ENCODE assay signal across 8 cellular contexts in genomic region chr6:41318648-41319565, GRCh38. TPM values are rescaled to one million over a fixed set of nuclear protein-coding genes. Genes with fewer than 3 reads are reported as not detected.
DNase-seq lines count a peak whose midpoint lies in the region; ATAC-seq lines count a peak whose summit lies in the region.

No MANE protein-coding gene starts in this region.

- H3K36me3 ChIP-seq in CD4-positive, alpha-beta memory T cell (ENCODE audit: insufficient read depth, low read length), result no peaks in the 10 kb centered on the region
- H3K36me3 ChIP-seq in mesenchymal stem cell (ENCODE audit: control insufficient read depth in 1 of 2, insufficient read depth in 2 of 2, low read depth in 1 of 2, low read length in 2 of 2), result no peaks in the 10 kb centered on the region

- H2AFZ ChIP-seq in mesenchymal stem cell (ENCODE audit: low read depth, low read length), result no peak overlapping the region

- H2BK120ac ChIP-seq in mesenchymal stem cell (ENCODE audit: low read depth, low read length), result peak overlapping the region; percentile 52

- H3K4ac ChIP-seq in mesenchymal stem cell (ENCODE audit: low read depth in 1 of 2, low read length in 2 of 2), result no peak overlapping the region

- peak; percentile 76 to 82 (median 81) for DNase-seq in CD4-positive, alpha-beta memory T cell
- peak; percentile 68 for DNase-seq in HPDE6-E6E7 (ENCODE audit: extremely low spot score)
- peak; percentile 92 for DNase-seq in NCI-H82 (lab: John Stamatoyannopoulos, UW)
- DNase-seq in activated CD8-positive, alpha-beta memory T cell treated with anti-CD3 and anti-CD28 coated beads for 1 hour (ENCODE audit: extremely low read depth in 1 of 2, low read depth in 1 of 2), result peak; percentile 60 to 65
- peak; percentile 79 to 80 (median 79) for DNase-seq in effector memory CD8-positive, alpha-beta T cell
- peak; percentile 81 for DNase-seq in mesenchymal stem cell
- peak; percentile 61 to 65 for DNase-seq in stimulated activated CD8-positive, alpha-beta memory T cell treated with anti-CD3 and anti-CD28 coated beads, Interleukin-15, amount 100 ng/mL, for 4 hours (ENCODE audit: low read depth in 2 of 2)

- peak overlapping the region in 3 of 7 donors; percentile 27 to 87 (median 71) for H3K27ac Mint-ChIP-seq in CD4-positive, alpha-beta memory T cell
- peak overlapping the region; percentile 11 to 66 for H3K27ac Mint-ChIP-seq in effector memory CD8-positive, alpha-beta T cell

- H3K4me3 ChIP-seq in CD4-positive, alpha-beta memory T cell (ENCODE audit: low read length in 2 of 2), result peak overlapping the region in 1 of 2 donors; percentile 8
- H3K4me3 ChIP-seq in mesenchymal stem cell (ENCODE audit: insufficient read depth in 1 of 2, low read depth in 1 of 2, low read length in 2 of 2), result peak overlapping the region in 1 of 2 experiments; percentile 77

- peak overlapping the region in 1 of 2 experiments; percentile 3 for H2BK12ac ChIP-seq in mesenchymal stem cell (ENCODE audit: low read length in 2 of 2)

- 32% methylated on average over 33 of the region's 34 CpGs for WGBS in mesenchymal stem cell

- no peak overlapping the region for H2BK5ac ChIP-seq in mesenchymal stem cell (ENCODE audit: low read depth, low read length, poor library complexity, severe bottlenecking)

- H3K9me3 ChIP-seq in CD4-positive, alpha-beta memory T cell (ENCODE audit: control insufficient read depth in 1 of 2, low read length in 2 of 2), result no peaks in the 10 kb centered on the region
- no peaks in the 10 kb centered on the region for H3K9me3 ChIP-seq in mesenchymal stem cell (ENCODE audit: control insufficient read depth, low read length)

- POLR2A ChIA-PET in CD4-positive, alpha-beta memory T cell (lab: Charles Lee; ENCODE audit: partially characterized antibody), result no interaction called here

- no peaks in the 10 kb centered on the region for H3K79me1 ChIP-seq in mesenchymal stem cell (replicated peaks; ENCODE audit: low read length, poor library complexity, severe bottlenecking)

- no peak overlapping the region for H3K27ac ChIP-seq in CD4-positive, alpha-beta memory T cell (ENCODE audit: low read depth, low read length)
- no peak overlapping the region for H3K27ac ChIP-seq in mesenchymal stem cell (ENCODE audit: low read length, poor library complexity, severe bottlenecking)

- peaks cover 2 to 19% (median 10%) of the 10 kb centered on the region in 4 donors for H3K4me1 Mint-ChIP-seq in CD4-positive, alpha-beta memory T cell
- peaks cover 5 to 7% of the 10 kb centered on the region in 2 donors for H3K4me1 Mint-ChIP-seq in effector memory CD8-positive, alpha-beta T cell (ENCODE audit: low read depth in 2 of 2)

- H3K23ac ChIP-seq in mesenchymal stem cell (ENCODE audit: low read length in 2 of 2), result no peak overlapping the region

- peak overlapping the region; percentile 3 for H2BK15ac ChIP-seq in mesenchymal stem cell (ENCODE audit: low read depth, poor library complexity, severe bottlenecking)

- H3K27me3 ChIP-seq in CD4-positive, alpha-beta memory T cell (ENCODE audit: insufficient read depth, low read length), result no peaks in the 10 kb centered on the region
- peaks cover 20 to 80% of the 10 kb centered on the region in 2 experiments for H3K27me3 ChIP-seq in mesenchymal stem cell (ENCODE audit: control insufficient read depth in 1 of 2, insufficient read depth in 1 of 2, low read length in 2 of 2)

- H4K91ac ChIP-seq in mesenchymal stem cell (ENCODE audit: low read length), result peak overlapping the region; percentile 37

- H2AK5ac ChIP-seq in mesenchymal stem cell (ENCODE audit: low read length, severe bottlenecking), result no peak overlapping the region

- H3K4me3 Mint-ChIP-seq in CD4-positive, alpha-beta memory T cell, result peak overlapping the region in 7 of 8 donors; percentile 12 to 72 (median 67)
- peak overlapping the region; percentile 56 to 66 for H3K4me3 Mint-ChIP-seq in effector memory CD8-positive, alpha-beta T cell

- no peak overlapping the region for H3K14ac ChIP-seq in mesenchymal stem cell (ENCODE audit: low read length in 2 of 2)

- CTCF ChIA-PET in CD4-positive, alpha-beta memory T cell (lab: Charles Lee; ENCODE audit: partially characterized antibody), result interaction anchor here (0.7 to 7.4 kb wide), 20 partner anchors 9 to 314 kb away, joined by 3 to 135 read pairs (median 4); partner anchors contain the start of gene NCR2

- H3K18ac ChIP-seq in mesenchymal stem cell (ENCODE audit: low read depth in 1 of 2, low read length in 2 of 2), result peak overlapping the region; percentile 70 to 72

- H4K8ac ChIP-seq in mesenchymal stem cell (ENCODE audit: low read length), result peak overlapping the region; percentile 74

- no peaks in the 10 kb centered on the region for H3K9me3 Mint-ChIP-seq in CD4-positive, alpha-beta memory T cell
- no peaks in the 10 kb centered on the region for H3K9me3 Mint-ChIP-seq in effector memory CD8-positive, alpha-beta T cell

- H3K4me1 ChIP-seq in CD4-positive, alpha-beta memory T cell (ENCODE audit: insufficient read depth, low read length), result peaks cover 7% of the 10 kb centered on the region
- peaks cover 10% of the 10 kb centered on the region for H3K4me1 ChIP-seq in mesenchymal stem cell (ENCODE audit: control insufficient read depth, insufficient read depth, low read depth, low read length)

- H3K9ac ChIP-seq in mesenchymal stem cell (ENCODE audit: low read length), result peak overlapping the region; percentile 81

- peaks cover 5 to 15% of the 10 kb centered on the region in 2 donors for H3K27me3 Mint-ChIP-seq in CD4-positive, alpha-beta memory T cell
- peaks cover 23 to 34% of the 10 kb centered on the region in 2 donors for H3K27me3 Mint-ChIP-seq in effector memory CD8-positive, alpha-beta T cell

- peak overlapping the region; percentile 83 for H3K4me2 ChIP-seq in mesenchymal stem cell (ENCODE audit: low read length, poor library complexity, severe bottlenecking)

- H3K36me3 Mint-ChIP-seq in CD4-positive, alpha-beta memory T cell, result no peaks in the 10 kb centered on the region
- H3K36me3 Mint-ChIP-seq in effector memory CD8-positive, alpha-beta T cell (ENCODE audit: insufficient read depth), result peaks cover 4% of the 10 kb centered on the region

- peak; percentile 93 for ATAC-seq in GM19463 (IDR thresholded peaks at IDR 0.05; ENCODE audit: unreplicated experiment)
- peak; percentile 99 for ATAC-seq in effector memory CD8-positive, alpha-beta T cell (replicated peaks)

- intact Hi-C loops in CD4-positive, alpha-beta memory T cell (cut with micrococcal nuclease), result loop anchor here (1.0 to 2.0 kb wide), 5 partner anchors 13 to 1970 kb away; partner anchors contain the start of genes NFYA and OARD1

RNA-seq across cellular contexts. Expression of gene NCR2, which starts 16.5 kb away (rescaled TPM):
- not detected for total RNA-seq in CD4-positive, alpha-beta memory T cell
- not detected for polyA plus RNA-seq in CD4-positive, alpha-beta memory T cell
- not detected for polyA plus RNA-seq in mesenchymal stem cell (2013, experiment 1 of 2)
- not detected for polyA plus RNA-seq in mesenchymal stem cell (2013, experiment 2 of 2)

RNA-seq across cellular contexts. Expression of gene TREM1, which starts 32.4 kb away (rescaled TPM):
- not detected for total RNA-seq in CD4-positive, alpha-beta memory T cell
- polyA plus RNA-seq in CD4-positive, alpha-beta memory T cell, result not detected
- 5.2 TPM for polyA plus RNA-seq in mesenchymal stem cell (2013, experiment 1 of 2)
- 5.7 TPM for polyA plus RNA-seq in mesenchymal stem cell (2013, experiment 2 of 2)
